Comparison of ENCODE assay signal across 14 cellular contexts in the genomic region with DNA sequence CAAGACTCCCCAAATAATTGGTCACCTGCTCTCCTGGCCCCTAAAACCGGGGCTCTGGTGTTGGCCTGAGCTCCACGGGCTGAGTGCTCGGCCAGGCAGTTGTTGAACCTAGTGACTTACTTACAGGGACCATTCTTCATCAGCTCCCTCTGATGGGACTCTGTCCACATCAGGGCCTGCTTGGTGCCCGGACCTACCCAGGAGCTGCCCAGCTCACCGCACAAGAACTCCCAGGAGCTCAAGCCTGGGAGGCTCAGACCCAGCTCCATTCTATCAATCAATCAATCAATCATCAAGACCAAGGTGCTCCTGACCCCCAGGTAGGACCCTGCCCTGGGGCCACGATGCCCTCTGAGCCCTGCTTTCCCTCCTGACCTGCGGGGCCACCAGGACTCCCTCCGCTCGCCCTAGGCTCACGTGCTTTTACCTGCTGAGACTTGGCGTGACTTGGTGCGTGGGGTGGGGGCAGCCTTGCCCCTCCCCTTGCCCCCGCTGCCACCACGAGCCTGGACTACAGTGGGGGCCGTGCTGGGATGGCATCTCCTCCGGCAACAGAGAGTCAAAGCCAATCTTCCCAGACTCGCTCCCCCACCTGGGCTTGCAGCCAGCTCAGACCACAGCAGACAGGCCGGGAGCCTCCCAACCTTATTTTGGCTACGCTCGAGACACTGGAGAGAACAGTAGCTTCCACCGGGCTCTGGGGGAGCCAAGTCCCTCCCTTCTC. TPM values are rescaled to one million over a fixed set of nuclear protein-coding genes. Genes with fewer than 3 reads are reported as not detected.
DNase-seq lines count a peak whose midpoint lies in the region; ATAC-seq and TF ChIP-seq lines count a peak whose summit lies in the region.
"Had no signal": no experiment of that assay in that cellular context is flagged by ENCODE, and none has a peak within 500 bp of the region (broad histone marks: within the 10 kb centered on the region; RNA-seq: fewer than 3 reads in every experiment).

No MANE protein-coding gene starts in this region.

- H3K23ac ChIP-seq in mesenchymal stem cell (ENCODE audit: low read length in 2 of 2) = no peak overlapping the region

- peaks cover 0 to 24% (median 9%) of the 10 kb centered on the region in 12 donors for H3K4me1 ChIP-seq in heart left ventricle
- peaks cover 22% of the 10 kb centered on the region for H3K4me1 ChIP-seq in left ventricle myocardium inferior
- peaks cover 6% of the 10 kb centered on the region for H3K4me1 ChIP-seq in mesenchymal stem cell (ENCODE audit: control insufficient read depth, insufficient read depth, low read depth, low read length)
- H3K4me1 ChIP-seq in aorta (ENCODE audit: control insufficient read depth in 1 of 2, insufficient read depth in 2 of 2, low read length in 2 of 2) = no peaks in the 10 kb centered on the region
- H3K4me1 ChIP-seq: body of pancreas had no signal

- H4K91ac ChIP-seq in mesenchymal stem cell (ENCODE audit: low read length) = no peak overlapping the region

- H3K27me3 ChIP-seq in heart left ventricle = no peaks in the 10 kb centered on the region
- H3K27me3 ChIP-seq in left ventricle myocardium inferior (ENCODE audit: low read depth) = no peaks in the 10 kb centered on the region
- no peaks in the 10 kb centered on the region for H3K27me3 ChIP-seq in mesenchymal stem cell (ENCODE audit: control insufficient read depth in 1 of 2, insufficient read depth in 1 of 2, low read length in 2 of 2)
- no peaks in the 10 kb centered on the region for H3K27me3 ChIP-seq in aorta (ENCODE audit: control insufficient read depth in 1 of 2, insufficient read depth in 2 of 2, low read length in 1 of 2)
- H3K27me3 ChIP-seq: body of pancreas had no signal

- TF ChIP-seq POLR2A in heart left ventricle (IDR thresholded peaks at IDR 0.05) = no peak

- no peak overlapping the region for H2BK5ac ChIP-seq in mesenchymal stem cell (ENCODE audit: low read depth, low read length, poor library complexity, severe bottlenecking)

- H3K4me2 ChIP-seq in mesenchymal stem cell (ENCODE audit: low read length, poor library complexity, severe bottlenecking) = no peak overlapping the region

- TF ChIP-seq CTCF in heart left ventricle (IDR thresholded peaks at IDR 0.05) = no peak
- TF ChIP-seq CTCF in left ventricle myocardium inferior (IDR thresholded peaks at IDR 0.05; ENCODE audit: borderline replicate concordance) = no peak

- H3K36me3 ChIP-seq in heart left ventricle (peaks cover 0 to 47% (median 40%) of the 10 kb centered on the region in 9 donors), left ventricle myocardium inferior (peaks cover 47% of the 10 kb centered on the region), mesenchymal stem cell (ENCODE audit: control insufficient read depth in 1 of 2, insufficient read depth in 2 of 2, low read depth in 1 of 2, low read length in 2 of 2) (peaks cover 40 to 53% of the 10 kb centered on the region in 2 experiments), aorta (ENCODE audit: control insufficient read depth in 1 of 2, insufficient read depth in 2 of 2, low read length in 1 of 2) (peaks cover 0 to 11% of the 10 kb centered on the region in 2 donors)

- intact Hi-C loops in heart left ventricle (cut with DNase I) = no loop called here
- intact Hi-C loops in left ventricle myocardium inferior (cut with micrococcal nuclease) = no loop called here
- intact Hi-C loops in aorta (cut with DNase I) = no loop called here

- no peak overlapping the region for H3K4ac ChIP-seq in mesenchymal stem cell (ENCODE audit: low read depth in 1 of 2, low read length in 2 of 2)

- peak in 1 of 5 donors; percentile 36 for DNase-seq in heart left ventricle
- no peak for DNase-seq in left ventricle myocardium inferior
- DNase-seq in cerebellar cortex (ENCODE audit: low spot score) = peak; percentile 59
- DNase-seq in mesenchymal stem cell = no peak
- peak; percentile 57 to 75 for DNase-seq in aorta
- no peak for DNase-seq in NCI-H1105 treated with DMSO at 0.1 percent for 48 hours (lab: John Stamatoyannopoulos, UW)
- DNase-seq in stimulated activated CD4-positive, alpha-beta T cell treated with anti-CD3 and anti-CD28 coated beads, Interleukin-12 subunit alpha, Interleukin-12 subunit beta, amount 100 ng/mL, for 4 hours = no peak
- DNase-seq in stimulated activated CD4-positive, alpha-beta T cell treated with anti-CD3 and anti-CD28 coated beads, Interleukin-4, amount 100 ng/mL, for 24 hours = no peak
- DNase-seq: activated CD4-positive, CD25-positive, alpha-beta regulatory T cell; body of pancreas; HCEC 1CT; NCI-H146; NCI-H526 treated with DMSO at 0.1 percent for 48 hours had no signal

- no peak overlapping the region for H2AK5ac ChIP-seq in mesenchymal stem cell (ENCODE audit: low read length, severe bottlenecking)

- ATAC-seq in heart left ventricle = peak in 3 of 4 donors; percentile 12 to 30 (median 17)
- no peak for ATAC-seq in aorta (ENCODE audit: low FRiP score)
- ATAC-seq: body of pancreas, mucosa of descending colon had no signal

- no peak overlapping the region for H3K9ac ChIP-seq in mesenchymal stem cell (ENCODE audit: low read length)

- no peak overlapping the region for H3K14ac ChIP-seq in mesenchymal stem cell (ENCODE audit: low read length in 2 of 2)

- no peak overlapping the region for H2BK120ac ChIP-seq in mesenchymal stem cell (ENCODE audit: low read depth, low read length)

- H3K27ac ChIP-seq in heart left ventricle (peak overlapping the region in 4 of 12 donors; percentile 2 to 68 (median 22)), left ventricle myocardium inferior (replicated peaks) (no peak overlapping the region), mesenchymal stem cell (ENCODE audit: low read length, poor library complexity, severe bottlenecking) (no peak overlapping the region), aorta (ENCODE audit: low read depth in 1 of 2, low read length in 2 of 2) (no peak overlapping the region)
- H3K27ac ChIP-seq: body of pancreas had no signal

- H2BK15ac ChIP-seq in mesenchymal stem cell (ENCODE audit: low read depth, poor library complexity, severe bottlenecking) = no peak overlapping the region

- no peak overlapping the region for H2AFZ ChIP-seq in mesenchymal stem cell (ENCODE audit: low read depth, low read length)

- no peaks in the 10 kb centered on the region for H3K9me3 ChIP-seq in heart left ventricle
- H3K9me3 ChIP-seq in left ventricle myocardium inferior (replicated peaks) = no peaks in the 10 kb centered on the region
- H3K9me3 ChIP-seq in mesenchymal stem cell (ENCODE audit: control insufficient read depth, low read length) = no peaks in the 10 kb centered on the region
- no peaks in the 10 kb centered on the region for H3K9me3 ChIP-seq in aorta (ENCODE audit: control insufficient read depth, low read length)
- H3K9me3 ChIP-seq: body of pancreas, mucosa of descending colon had no signal

- 62 to 71% (median 69%) methylated on average over 18 to 21 of the region's 21 CpGs for WGBS in heart left ventricle, 4 donors
- WGBS in mesenchymal stem cell = 91% methylated on average over 21 of the region's 21 CpGs
- WGBS in aorta, 2 donors = 47 to 48% methylated on average over 21 of the region's 21 CpGs

- no peak overlapping the region for H2BK12ac ChIP-seq in mesenchymal stem cell (ENCODE audit: low read length in 2 of 2)

- H4K8ac ChIP-seq in mesenchymal stem cell (ENCODE audit: low read length) = peak overlapping the region; percentile 10

- no peak overlapping the region for H3K4me3 ChIP-seq in heart left ventricle
- no peak overlapping the region for H3K4me3 ChIP-seq in left ventricle myocardium inferior
- no peak overlapping the region for H3K4me3 ChIP-seq in mesenchymal stem cell (ENCODE audit: insufficient read depth in 1 of 2, low read depth in 1 of 2, low read length in 2 of 2)
- H3K4me3 ChIP-seq in aorta (ENCODE audit: low read length in 2 of 2) = no peak overlapping the region
- H3K4me3 ChIP-seq: body of pancreas, mucosa of descending colon had no signal

- peaks cover 10% of the 10 kb centered on the region for H3K79me1 ChIP-seq in mesenchymal stem cell (replicated peaks; ENCODE audit: low read length, poor library complexity, severe bottlenecking)

- peak overlapping the region in 1 of 2 experiments; percentile 55 for H3K18ac ChIP-seq in mesenchymal stem cell (ENCODE audit: low read depth in 1 of 2, low read length in 2 of 2)

RNA-seq across cellular contexts. Expression of a gene that starts 15.7 kb away (rescaled TPM):
- total RNA-seq in heart left ventricle (1 to 10 TPM in 8 of 9 donors, under 1 TPM in 1; 0.49 to 6.5 (median 2.7) TPM), left ventricle myocardium inferior (2.1 TPM), aorta (10 to 100 TPM; 14.2 to 21.9 TPM)
- polyA plus RNA-seq in heart left ventricle (1 to 10 TPM in 1 of 2 donors, under 1 TPM in 1; 0.82 to 2.3 TPM), aorta (10 to 100 TPM; 19.4 to 98.6 TPM)
- 0.15 TPM for polyA plus RNA-seq in mesenchymal stem cell (2013, experiment 1 of 2)
- 0.11 TPM for polyA plus RNA-seq in mesenchymal stem cell (2013, experiment 2 of 2)

RNA-seq across cellular contexts. Expression of a gene that starts 23.8 kb away (rescaled TPM):
- total RNA-seq in heart left ventricle = 10 to 100 TPM; 51.9 to 90.9 (median 72.2) TPM
- 10 to 100 TPM; 58.8 to 97.1 TPM for polyA plus RNA-seq in heart left ventricle
- 83.9 TPM for total RNA-seq in left ventricle myocardium inferior
- 105 TPM for polyA plus RNA-seq in mesenchymal stem cell (2013, experiment 1 of 2)
- polyA plus RNA-seq in mesenchymal stem cell (2013, experiment 2 of 2) = 103 TPM
- 10 to 100 TPM; 65.7 to 87.4 TPM for total RNA-seq in aorta
- polyA plus RNA-seq in aorta = 10 to 100 TPM; 22.0 to 33.4 TPM

Comparison
In these comparisons a context has a peak if more than half of its experiments do, and no peak if none do; other contexts are left out.
1. DNase-seq: peak in cerebellar cortex (single experiment) and aorta (2 of 2); none in left ventricle myocardium inferior (single experiment), mesenchymal stem cell (single experiment), NCI-H1105 treated with DMSO at 0.1 percent for 48 hours (single experiment), stimulated activated CD4-positive, alpha-beta T cell treated with anti-CD3 and anti-CD28 coated beads, Interleukin-12 subunit alpha, Interleukin-12 subunit beta, amount 100 ng/mL, for 4 hours (single experiment) and stimulated activated CD4-positive, alpha-beta T cell treated with anti-CD3 and anti-CD28 coated beads, Interleukin-4, amount 100 ng/mL, for 24 hours (single experiment).